8 cellular contexts compared by ENCODE assay signal in genomic region chr7:131556055-131556911, GRCh38. TPM values are rescaled to one million over a fixed set of nuclear protein-coding genes. Genes with fewer than 3 reads are reported as not detected.
DNase-seq lines count a peak whose midpoint lies in the region; ATAC-seq and TF ChIP-seq lines count a peak whose summit lies in the region.

TSS of gene PODXL (minus strand) at chr7:131556628. CDS start at chr7:131556359, 269 bp downstream.

- H3K27ac Mint-ChIP-seq in IgD-negative memory B cell (peak within 1 kb of the TSS in 2 of 3 donors; percentile 5 to 69), type B pancreatic cell (peak within 1 kb of the TSS; percentile 72)
- no peak within 1 kb of the TSS for H3K27ac Mint-ChIP-seq in activated naive CD4-positive, alpha-beta T cell treated with anti-CD3 and anti-CD28 coated beads, Interleukin-2, amount 50 U/mL, for 24 hours

- peak; percentile 90 for DNase-seq in DMS53 (lab: John Stamatoyannopoulos, UW)
- peak; percentile 59 to 68 for DNase-seq in SJSA1 (ENCODE audit: low read depth in 1 of 2, low spot score in 2 of 2)
- DNase-seq in head of caudate nucleus: peak; percentile 9 to 87 (median 66)
- DNase-seq in omental fat pad (ENCODE audit: low spot score): no peak
- peak; percentile 77 for DNase-seq in type B pancreatic cell (ENCODE audit: extremely low spot score, unreplicated experiment)

- ATAC-seq in GM21529 (IDR thresholded peaks at IDR 0.05; ENCODE audit: unreplicated experiment): peak; percentile 71
- peak; percentile 79 for ATAC-seq in omental fat pad (ENCODE audit: low FRiP score)

- peaks cover 14 to 25% (median 20%) of the 10 kb centered on the region in 3 donors for H3K4me1 Mint-ChIP-seq in IgD-negative memory B cell
- peaks cover 4% of the 10 kb centered on the region for H3K4me1 Mint-ChIP-seq in activated naive CD4-positive, alpha-beta T cell treated with anti-CD3 and anti-CD28 coated beads, Interleukin-2, amount 50 U/mL, for 24 hours
- no peaks in the 10 kb centered on the region for H3K4me1 Mint-ChIP-seq in type B pancreatic cell (ENCODE audit: unreplicated experiment)

- no peaks in the 10 kb centered on the region for H3K36me3 ChIP-seq in SJSA1

- H3K27me3 Mint-ChIP-seq in IgD-negative memory B cell: peaks cover 19% of the 10 kb centered on the region
- peaks cover 33% of the 10 kb centered on the region for H3K27me3 Mint-ChIP-seq in activated naive CD4-positive, alpha-beta T cell treated with anti-CD3 and anti-CD28 coated beads, Interleukin-2, amount 50 U/mL, for 24 hours
- peaks cover 67% of the 10 kb centered on the region for H3K27me3 Mint-ChIP-seq in type B pancreatic cell

- H3K4me1 ChIP-seq in SJSA1 (replicated peaks): peaks cover 23% of the 10 kb centered on the region

- H3K36me3 Mint-ChIP-seq in IgD-negative memory B cell (no peaks in the 10 kb centered on the region), type B pancreatic cell (no peaks in the 10 kb centered on the region)
- H3K36me3 Mint-ChIP-seq in activated naive CD4-positive, alpha-beta T cell treated with anti-CD3 and anti-CD28 coated beads, Interleukin-2, amount 50 U/mL, for 24 hours: no peaks in the 10 kb centered on the region

- 0 out of 2 replicates have a peak, but pooled peaks cover 2% of the 10 kb centered on the region for H3K9me3 ChIP-seq in SJSA1 (replicated peaks)

- H3K27me3 ChIP-seq in SJSA1 (replicated peaks): peaks cover 19% of the 10 kb centered on the region; the same call in 1 of the 2 replicates

- H3K9me3 Mint-ChIP-seq in IgD-negative memory B cell (no peaks in the 10 kb centered on the region), type B pancreatic cell (no peaks in the 10 kb centered on the region)
- no peaks in the 10 kb centered on the region for H3K9me3 Mint-ChIP-seq in activated naive CD4-positive, alpha-beta T cell treated with anti-CD3 and anti-CD28 coated beads, Interleukin-2, amount 50 U/mL, for 24 hours

- intact Hi-C loops in head of caudate nucleus (cut with DNase I): loop anchor here (10.0 kb wide), 1 partner anchor 99 kb away; no protein-coding TSS in a partner anchor

- TF ChIP-seq CTCF in omental fat pad (IDR thresholded peaks at IDR 0.05): no peak
- TF ChIP-seq CTCF in type B pancreatic cell (conservative IDR thresholded peaks at IDR 0.05): no peak

- no peak within 1 kb of the TSS for H3K27ac ChIP-seq in SJSA1

- peak within 1 kb of the TSS; percentile 64 for H3K4me3 ChIP-seq in SJSA1

- H3K4me3 Mint-ChIP-seq in IgD-negative memory B cell: peak within 1 kb of the TSS; percentile 83 to 96 (median 88)
- H3K4me3 Mint-ChIP-seq in activated naive CD4-positive, alpha-beta T cell treated with anti-CD3 and anti-CD28 coated beads, Interleukin-2, amount 50 U/mL, for 24 hours: peak within 1 kb of the TSS; percentile 76
- peak within 1 kb of the TSS; percentile 87 for H3K4me3 Mint-ChIP-seq in type B pancreatic cell

RNA-seq across cellular contexts. Expression of gene PODXL, which starts in this region (rescaled TPM):
- polyA plus RNA-seq in IgD-negative memory B cell: 1.3 TPM
- 5.1 and 5.5 TPM in 2 replicates for total RNA-seq in SJSA1 (2014; rRNA removed; shearing (Covaris generic))
- 100 to 1,000 TPM in 1 of 4 donors, 10 to 100 TPM in 3; 40.0 to 102 (median 71.6) TPM for total RNA-seq in omental fat pad
- 25.5 and 44.1 TPM in 2 replicates for total RNA-seq in type B pancreatic cell (ENCODE audit: low replicate concordance)
